Comparison of ENCODE assay signal across 13 cellular contexts in genomic region chr2:37472959-37473358, GRCh38.
A peak's percentile ranks its signal among the peaks of the same experiment; 100 is the strongest.
DNase-seq lines count a peak whose midpoint lies in the region; ATAC-seq and TF ChIP-seq lines count a peak whose summit lies in the region.
"Had no signal": no experiment of that assay in that cellular context is flagged by ENCODE, and none has a peak within 500 bp of the region (broad histone marks: within the 10 kb centered on the region; RNA-seq: fewer than 3 reads in every experiment).

No MANE protein-coding gene starts in this region.

- peak; percentile 34 for ATAC-seq in gastroesophageal sphincter
- no peak for ATAC-seq in effector memory CD8-positive, alpha-beta T cell (replicated peaks)

- H3K27ac ChIP-seq in ACC112 (ENCODE audit: low read depth, low read length), result peak overlapping the region; percentile 74
- no peak overlapping the region for H3K27ac ChIP-seq in RWPE1
- H3K27ac ChIP-seq in gastroesophageal sphincter, result peak overlapping the region in 3 of 4 donors; percentile 4 to 37 (median 29)

- POLR2A ChIA-PET in RWPE1 (lab: Yijun Ruan, JAX; ENCODE audit: low non-redundant PET), result no interaction called here

- no peaks in the 10 kb centered on the region for H3K9me3 Mint-ChIP-seq in effector memory CD8-positive, alpha-beta T cell
- H3K9me3 Mint-ChIP-seq: mesothelial cell of epicardium had no signal

- H3K4me1 Mint-ChIP-seq in effector memory CD8-positive, alpha-beta T cell (ENCODE audit: low read depth in 2 of 2), result peaks cover 3 to 4% of the 10 kb centered on the region in 2 donors

- no peak overlapping the region for H3K4me3 Mint-ChIP-seq in effector memory CD8-positive, alpha-beta T cell
- H3K4me3 Mint-ChIP-seq: mesothelial cell of epicardium had no signal

- H3K27me3 ChIP-seq in ACC112 (ENCODE audit: insufficient read depth, low read length) (no peaks in the 10 kb centered on the region), gastroesophageal sphincter (no peaks in the 10 kb centered on the region)
- H3K27me3 ChIP-seq: BE2C had no signal

- peaks cover 12 to 17% of the 10 kb centered on the region in 2 donors for H3K27me3 Mint-ChIP-seq in effector memory CD8-positive, alpha-beta T cell

- H2AFZ ChIP-seq in ACC112 (ENCODE audit: low read length, unreplicated experiment), result no peak overlapping the region

- DNase-seq in HT-29 (ENCODE audit: low spot score) (peak; percentile 21), RWPE1 (ENCODE audit: low spot score) (peak; percentile 35), DMS 273 (lab: John Stamatoyannopoulos, UW; ENCODE audit: unreplicated experiment) (no peak), cortex of kidney (lab: John Stamatoyannopoulos, UW) (no peak)
- DNase-seq in activated naive CD4-positive, alpha-beta T cell (lab: John Stamatoyannopoulos, UW), result no peak
- no peak for DNase-seq in effector memory CD8-positive, alpha-beta T cell
- DNase-seq: BE2C; effector CD8-positive, alpha-beta T cell; Karpas-422; SW 1271 had no signal

- no peak for TF ChIP-seq EP300 in gastroesophageal sphincter (IDR thresholded peaks at IDR 0.05)

- H3K9me3 ChIP-seq in gastroesophageal sphincter, result no peaks in the 10 kb centered on the region
- H3K9me3 ChIP-seq: BE2C had no signal

- H3K36me3 Mint-ChIP-seq in effector memory CD8-positive, alpha-beta T cell (ENCODE audit: insufficient read depth), result no peaks in the 10 kb centered on the region
- H3K36me3 Mint-ChIP-seq: mesothelial cell of epicardium had no signal

- H3K36me3 ChIP-seq in ACC112 (ENCODE audit: insufficient read depth, low read length) (no peaks in the 10 kb centered on the region), gastroesophageal sphincter (no peaks in the 10 kb centered on the region)
- H3K36me3 ChIP-seq: BE2C had no signal

- peak overlapping the region; percentile 1; the same call in 1 of the 2 replicates for H3K4me3 ChIP-seq in ACC112 (ENCODE audit: low read depth, low read length)
- H3K4me3 ChIP-seq in gastroesophageal sphincter, result no peak overlapping the region

- H3K4me1 ChIP-seq in ACC112 (ENCODE audit: control insufficient read depth, insufficient read depth, low read length, unreplicated experiment), result peaks cover 36% of the 10 kb centered on the region
- H3K4me1 ChIP-seq in gastroesophageal sphincter, result peaks cover 5 to 42% (median 13%) of the 10 kb centered on the region in 3 donors

- no peak for TF ChIP-seq POLR2A in gastroesophageal sphincter (IDR thresholded peaks at IDR 0.05)

- H3K27ac Mint-ChIP-seq in effector memory CD8-positive, alpha-beta T cell, result no peak overlapping the region
- H3K27ac Mint-ChIP-seq: mesothelial cell of epicardium had no signal

- TF ChIP-seq CTCF in RWPE1 (conservative IDR thresholded peaks at IDR 0.05; ENCODE audit: low read depth) (no peak), gastroesophageal sphincter (IDR thresholded peaks at IDR 0.05) (no peak)

- H3K79me2 ChIP-seq in ACC112 (ENCODE audit: control insufficient read depth, insufficient read depth, low read length, unreplicated experiment), result no peaks in the 10 kb centered on the region

- 18 to 44% methylated on average over 1 to 2 of the region's 2 CpGs for WGBS in gastroesophageal sphincter (ENCODE audit: low coverage in 1 of 2), 2 donors

- CTCF ChIA-PET in RWPE1 (lab: Yijun Ruan, JAX), result interaction anchor here (0.7 kb wide), 1 partner anchor 976 kb away, joined by 3 read pairs; no protein-coding TSS in a partner anchor

Comparison
In these comparisons a context has a peak if more than half of its experiments do, and no peak if none do; other contexts are left out.
1. DNase-seq: peak in HT-29 (single experiment) and RWPE1 (single experiment); none in activated naive CD4-positive, alpha-beta T cell (0 of 4), DMS 273 (single experiment), cortex of kidney (single experiment) and effector memory CD8-positive, alpha-beta T cell (0 of 3).